Comparison of ENCODE assay signal across 1 cellular context in genomic region chr3:52086939-52087675, GRCh38.
TF ChIP-seq lines count a peak whose summit lies in the region.

No MANE protein-coding gene starts in this region.

TF ChIP-seq in GM12878, 131 proteins besides CTCF, POLR2A, EP300 and RAD21 (continued from another document):
- no peak for TF ChIP-seq CUX1 (IDR thresholded peaks at IDR 0.05; ENCODE audit: insufficient replicate concordance, low read depth, low read length)
- no peak for TF ChIP-seq SUPT20H (IDR thresholded peaks at IDR 0.05; ENCODE audit: borderline replicate concordance, control insufficient read depth, low read depth, low read length)
- TF ChIP-seq MYB (IDR thresholded peaks at IDR 0.05; ENCODE audit: borderline replicate concordance, low read depth, low read length) = no peak
- no peak for TF ChIP-seq IKZF1 (conservative IDR thresholded peaks at IDR 0.05)
- TF ChIP-seq SPI1 (IDR thresholded peaks at IDR 0.05; ENCODE audit: borderline replicate concordance, insufficient read depth, low read depth, low read length) = peak; percentile 55; the same call in 1 of the 2 replicates
- no peak for TF ChIP-seq PAX8 (IDR thresholded peaks at IDR 0.05)
- no peak for TF ChIP-seq FOXK2 (IDR thresholded peaks at IDR 0.05)
- no peak for TF ChIP-seq ZNF207 (IDR thresholded peaks at IDR 0.05; ENCODE audit: borderline replicate concordance)
- no peak for TF ChIP-seq SKIL (IDR thresholded peaks at IDR 0.05; ENCODE audit: low read depth, poor library complexity, severe bottlenecking)
- TF ChIP-seq PKNOX1 (IDR thresholded peaks at IDR 0.05) = no peak
- no peak for TF ChIP-seq POLR2AphosphoS2 (IDR thresholded peaks at IDR 0.05; ENCODE audit: low read depth, low read length)
- no peak for TF ChIP-seq CBX3 (IDR thresholded peaks at IDR 0.05; ENCODE audit: borderline replicate concordance, low read depth)
- no peak for TF ChIP-seq LARP7 (IDR thresholded peaks at IDR 0.05)
- TF ChIP-seq CBFB (IDR thresholded peaks at IDR 0.05; ENCODE audit: low read depth) = no peak
- TF ChIP-seq BCL11A (IDR thresholded peaks at IDR 0.05; ENCODE audit: low read depth, low read length) = no peak
- no peak for TF ChIP-seq NBN (IDR thresholded peaks at IDR 0.05)
- 0 out of 2 replicates have a peak, but pooled peaks have one; percentile 20 for TF ChIP-seq TAF1 (IDR thresholded peaks at IDR 0.05; ENCODE audit: borderline replicate concordance, low read depth, low read length)
- no peak for TF ChIP-seq RBBP5 (conservative IDR thresholded peaks at IDR 0.05)
- no peak for TF ChIP-seq TCF12 (IDR thresholded peaks at IDR 0.05; ENCODE audit: low read depth, low read length)
- TF ChIP-seq HDAC2 (IDR thresholded peaks at IDR 0.05) = no peak
- no peak for TF ChIP-seq BCL3 (IDR thresholded peaks at IDR 0.05; ENCODE audit: borderline replicate concordance, insufficient read depth, low read depth, low read length, poor library complexity, severe bottlenecking)
- 0 out of 2 replicates have a peak, but pooled peaks have one; percentile 9 for TF ChIP-seq ZNF687 (IDR thresholded peaks at IDR 0.05)
- TF ChIP-seq DPF2 (IDR thresholded peaks at IDR 0.05) = no peak
- no peak for TF ChIP-seq NR2C1 (IDR thresholded peaks at IDR 0.05)
- TF ChIP-seq NFIC (IDR thresholded peaks at IDR 0.05; ENCODE audit: low read depth, low read length) = no peak
- TF ChIP-seq PAX5 (IDR thresholded peaks at IDR 0.05; ENCODE audit: borderline replicate concordance, low read depth, low read length) = no peak
- TF ChIP-seq EGR1 (IDR thresholded peaks at IDR 0.05; ENCODE audit: borderline replicate concordance in 1 of 2, low read depth in 2 of 2, low read length in 2 of 2) = peak in 1 of 2 experiments; percentile 75; a peak in 2 of 3 replicates
- TF ChIP-seq REST (IDR thresholded peaks at IDR 0.05; ENCODE audit: low read depth, low read length) = no peak
- TF ChIP-seq EED (IDR thresholded peaks at IDR 0.05; ENCODE audit: low read depth) = peak; percentile 54; the same call in 1 of the 2 replicates
- no peak for TF ChIP-seq ZNF217 (IDR thresholded peaks at IDR 0.05)
- TF ChIP-seq SUZ12 (IDR thresholded peaks at IDR 0.05; ENCODE audit: unreplicated experiment) = no peak
